In genomic region chr4:23680616-23681518, GRCh38 we compare ENCODE assay signal across 14 cellular contexts.
DNase-seq lines count a peak whose midpoint lies in the region; ATAC-seq and TF ChIP-seq lines count a peak whose summit lies in the region.
"Had no signal": no experiment of that assay in that cellular context is flagged by ENCODE, and none has a peak within 500 bp of the region (broad histone marks: within the 10 kb centered on the region; RNA-seq: fewer than 3 reads in every experiment).

No MANE protein-coding gene starts in this region.

- peak; percentile 39 for ATAC-seq in left lobe of liver
- ATAC-seq in GM18498 (IDR thresholded peaks at IDR 0.05; ENCODE audit: unreplicated experiment): no peak
- ATAC-seq: activated naive CD4-positive, alpha-beta T cell treated with anti-CD3 and anti-CD28 coated beads, Interleukin-2, amount 50 U/mL, for 72 hours had no signal

- no peak overlapping the region for H2AFZ ChIP-seq in ACC112 (ENCODE audit: low read length, unreplicated experiment)

- H3K9me3 Mint-ChIP-seq in CD14-positive monocyte: no peaks in the 10 kb centered on the region

- no peaks in the 10 kb centered on the region for H3K4me1 Mint-ChIP-seq in CD14-positive monocyte
- H3K4me1 Mint-ChIP-seq: central memory CD8-positive, alpha-beta T cell had no signal

- H3K27ac ChIP-seq in ACC112 (ENCODE audit: low read depth, low read length): 0 out of 2 replicates have a peak overlapping the region, but pooled peaks have one; percentile 5
- H3K27ac ChIP-seq: epithelial cell of prostate had no signal

- no peak overlapping the region for H3K27ac Mint-ChIP-seq in CD14-positive monocyte
- H3K27ac Mint-ChIP-seq: activated naive CD4-positive, alpha-beta T cell treated with anti-CD3 and anti-CD28 coated beads, Interleukin-2, amount 50 U/mL, for 72 hours had no signal

- no peaks in the 10 kb centered on the region for H3K36me3 ChIP-seq in ACC112 (ENCODE audit: insufficient read depth, low read length)

- peaks cover 12% of the 10 kb centered on the region for H3K4me1 ChIP-seq in ACC112 (ENCODE audit: control insufficient read depth, insufficient read depth, low read length, unreplicated experiment)

- H3K79me2 ChIP-seq in ACC112 (ENCODE audit: control insufficient read depth, insufficient read depth, low read length, unreplicated experiment): no peaks in the 10 kb centered on the region

- peak; percentile 64 for DNase-seq in HT1080 (ENCODE audit: low read depth)
- DNase-seq in cardiac fibroblast (ENCODE audit: low read depth in 2 of 2): peak; percentile 3 to 30
- DNase-seq in left lobe of liver (ENCODE audit: low spot score): no peak
- no peak for DNase-seq in stimulated activated CD4-positive, alpha-beta T cell treated with anti-CD3 and anti-CD28 coated beads, Interleukin-4, amount 100 ng/mL, for 24 hours
- DNase-seq in CD14-positive monocyte (ENCODE audit: low spot score): no peak
- DNase-seq in HUDEP-2 (lab: John Stamatoyannopoulos, UW; ENCODE audit: unreplicated experiment in 76 of 76): no peak
- DNase-seq: AML-193, DMS79, NCI-H1048 had no signal

- H3K4me3 ChIP-seq in ACC112 (ENCODE audit: low read depth, low read length) (no peak overlapping the region), cardiac fibroblast (replicated peaks in 1 of 2; ENCODE audit: low read depth in 2 of 2, low read length in 2 of 2) (no peak overlapping the region)

- H3K27me3 ChIP-seq in ACC112 (ENCODE audit: insufficient read depth, low read length): no peaks in the 10 kb centered on the region

- no peaks in the 10 kb centered on the region for H3K36me3 Mint-ChIP-seq in CD14-positive monocyte
- H3K36me3 Mint-ChIP-seq: activated naive CD4-positive, alpha-beta T cell treated with anti-CD3 and anti-CD28 coated beads, Interleukin-2, amount 50 U/mL, for 72 hours had no signal

- no peak overlapping the region for H3K4me3 Mint-ChIP-seq in CD14-positive monocyte
- H3K4me3 Mint-ChIP-seq: central memory CD8-positive, alpha-beta T cell had no signal

- TF ChIP-seq CTCF in cardiac fibroblast (IDR thresholded peaks at IDR 0.05; ENCODE audit: low read depth, low read length) (no peak), CD14-positive monocyte (IDR thresholded peaks at IDR 0.05) (no peak)

- intact Hi-C loops in CD14-positive monocyte (cut with micrococcal nuclease): no loop called here

- H3K27me3 Mint-ChIP-seq in CD14-positive monocyte (ENCODE audit: low read depth in 3 of 3): peaks cover 0 to 1% (median 0%) of the 10 kb centered on the region in 3 donors
- H3K27me3 Mint-ChIP-seq: central memory CD8-positive, alpha-beta T cell had no signal

Comparison
In these comparisons a context has a peak if more than half of its experiments do, and no peak if none do; other contexts are left out.
1. DNase-seq: peak in HT1080 (single experiment) and cardiac fibroblast (2 of 2); none in left lobe of liver (single experiment), stimulated activated CD4-positive, alpha-beta T cell treated with anti-CD3 and anti-CD28 coated beads, Interleukin-4, amount 100 ng/mL, for 24 hours (single experiment), CD14-positive monocyte (single experiment) and HUDEP-2 (0 of 76).